Comparison of ENCODE assay signal across 20 cellular contexts in the genomic region with DNA sequence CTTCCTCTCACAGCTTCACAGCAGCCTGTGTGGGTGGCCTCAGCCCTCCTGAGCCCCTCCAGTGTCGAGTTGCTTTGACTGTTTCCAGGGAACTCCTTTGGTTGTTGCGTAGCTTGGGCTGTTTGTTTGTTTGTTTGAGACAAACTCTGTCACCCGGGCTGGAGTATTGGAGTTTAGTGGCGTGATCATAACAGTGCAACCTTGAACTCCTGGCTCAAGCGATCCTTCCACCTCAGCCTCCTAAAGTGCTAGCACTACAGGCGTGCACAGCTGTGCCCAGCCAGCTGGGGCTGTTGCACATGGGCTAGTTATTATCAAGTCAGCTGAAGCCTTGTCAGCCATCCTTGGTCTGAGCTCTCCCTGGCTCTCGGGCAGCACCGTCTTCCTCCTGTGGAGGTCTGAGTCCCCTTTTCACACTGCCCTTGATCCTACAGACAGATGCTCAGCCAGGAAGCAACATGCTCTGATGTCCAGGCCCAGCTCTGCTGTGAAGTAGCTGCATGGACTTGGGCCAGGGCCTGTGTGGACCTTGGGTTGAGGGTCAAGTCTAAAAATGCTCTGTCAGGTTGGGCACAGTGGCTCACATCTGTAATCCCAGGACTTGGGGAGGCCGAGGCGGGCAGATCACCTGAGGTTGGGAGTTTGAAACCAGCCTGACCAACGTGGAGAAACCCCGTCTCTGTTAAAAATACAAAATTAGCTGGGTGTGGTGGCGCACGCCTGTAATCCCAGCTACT. TPM values are rescaled to one million over a fixed set of nuclear protein-coding genes. Genes with fewer than 3 reads are reported as not detected.
DNase-seq lines count a peak whose midpoint lies in the region; ATAC-seq and TF ChIP-seq lines count a peak whose summit lies in the region.
"Had no signal": no experiment of that assay in that cellular context is flagged by ENCODE, and none has a peak within 500 bp of the region (broad histone marks: within the 10 kb centered on the region; RNA-seq: fewer than 3 reads in every experiment).

No MANE protein-coding gene starts in this region.

- no peaks in the 10 kb centered on the region for H3K9me3 ChIP-seq in CD4-positive, CD25-positive, alpha-beta regulatory T cell (ENCODE audit: control insufficient read depth in 2 of 2, low read length in 2 of 2)
- H3K9me3 ChIP-seq in NT2/D1 (ENCODE audit: insufficient read depth, low read length) (no peaks in the 10 kb centered on the region), fibroblast of lung (ENCODE audit: control insufficient read depth, insufficient read depth, low read depth, low read length) (no peaks in the 10 kb centered on the region), osteoblast (ENCODE audit: low read depth, low read length) (no peaks in the 10 kb centered on the region)
- H3K9me3 ChIP-seq: esophagus squamous epithelium, prostate gland had no signal

- H2AFZ ChIP-seq in fibroblast of lung (ENCODE audit: low read length) (no peak overlapping the region), osteoblast (ENCODE audit: low read length) (no peak overlapping the region)
- H2AFZ ChIP-seq: PC-9 had no signal

- H3K4me1 Mint-ChIP-seq in CD4-positive, CD25-positive, alpha-beta regulatory T cell = peaks cover 0 to 49% (median 21%) of the 10 kb centered on the region in 4 donors

- H3K27ac Mint-ChIP-seq in CD4-positive, CD25-positive, alpha-beta regulatory T cell = peak overlapping the region in 2 of 3 donors; percentile 66 to 79
- H3K27ac Mint-ChIP-seq: activated CD4-positive, alpha-beta memory T cell treated with anti-CD3 and anti-CD28 coated beads for 36 hours; activated T-helper 17 cell treated with anti-CD3 and anti-CD28 coated beads, Interleukin-2, amount 50 U/mL, for 72 hours had no signal

- peaks cover 3% of the 10 kb centered on the region for H3K36me3 ChIP-seq in CD4-positive, CD25-positive, alpha-beta regulatory T cell (ENCODE audit: control insufficient read depth, insufficient read depth, low read length)
- H3K36me3 ChIP-seq in NT2/D1 (ENCODE audit: insufficient read depth, insufficient read length, low read length) (peaks cover 28% of the 10 kb centered on the region), fibroblast of lung (ENCODE audit: control insufficient read depth, insufficient read depth, low read length) (peaks cover 4% of the 10 kb centered on the region), osteoblast (ENCODE audit: insufficient read depth, low read length) (peaks cover 12% of the 10 kb centered on the region)
- H3K36me3 ChIP-seq: prostate gland had no signal

- H3K4me2 ChIP-seq in fibroblast of lung (ENCODE audit: extremely low read depth, insufficient read depth, low read length) (no peak overlapping the region), osteoblast (ENCODE audit: insufficient read depth, low read length) (no peak overlapping the region)
- H3K4me2 ChIP-seq: PC-9 had no signal

- TF ChIP-seq CTCF in fibroblast of lung (conservative IDR thresholded peaks at IDR 0.05 in 1 of 2, IDR thresholded peaks at IDR 0.05 in 1 of 2; ENCODE audit: low read depth in 1 of 2, low read length in 2 of 2) (no peak), osteoblast (IDR thresholded peaks at IDR 0.05; ENCODE audit: extremely low read depth, low read depth, low read length) (no peak)

- ATAC-seq in CD4-positive, CD25-positive, alpha-beta regulatory T cell (ENCODE audit: low read depth in 2 of 2) = no peak
- ATAC-seq in GM18520 (IDR thresholded peaks at IDR 0.05; ENCODE audit: unreplicated experiment) = no peak
- ATAC-seq: activated T-helper 17 cell treated with anti-CD3 and anti-CD28 coated beads, Interleukin-2, amount 50 U/mL, for 72 hours; SK-N-SH treated with all-trans-retinoic acid at 6 μM for 48 hours had no signal

- no peak overlapping the region for H3K4me3 Mint-ChIP-seq in CD4-positive, CD25-positive, alpha-beta regulatory T cell
- H3K4me3 Mint-ChIP-seq: activated CD4-positive, alpha-beta memory T cell treated with anti-CD3 and anti-CD28 coated beads for 36 hours; activated T-helper 17 cell treated with anti-CD3 and anti-CD28 coated beads, Interleukin-2, amount 50 U/mL, for 72 hours had no signal

- H3K27me3 Mint-ChIP-seq in CD4-positive, CD25-positive, alpha-beta regulatory T cell = no peaks in the 10 kb centered on the region
- H3K27me3 Mint-ChIP-seq: activated CD4-positive, alpha-beta memory T cell treated with anti-CD3 and anti-CD28 coated beads for 36 hours; activated T-helper 17 cell treated with anti-CD3 and anti-CD28 coated beads, Interleukin-2, amount 50 U/mL, for 72 hours had no signal

- H3K9ac ChIP-seq in NT2/D1 (ENCODE audit: insufficient read length, low read depth) (peak overlapping the region; percentile 53), fibroblast of lung (ENCODE audit: insufficient read depth, low read length) (no peak overlapping the region)

- no peaks in the 10 kb centered on the region for H3K9me3 Mint-ChIP-seq in CD4-positive, CD25-positive, alpha-beta regulatory T cell
- H3K9me3 Mint-ChIP-seq: activated CD4-positive, alpha-beta memory T cell treated with anti-CD3 and anti-CD28 coated beads for 36 hours; activated T-helper 17 cell treated with anti-CD3 and anti-CD28 coated beads, Interleukin-2, amount 50 U/mL, for 72 hours had no signal

- H3K79me2 ChIP-seq in fibroblast of lung (ENCODE audit: control insufficient read depth, insufficient read depth, low read length) (peaks cover 93% of the 10 kb centered on the region), osteoblast (ENCODE audit: insufficient read depth, low read length) (peaks cover 96% of the 10 kb centered on the region)

- DNase-seq in CD4-positive, CD25-positive, alpha-beta regulatory T cell = no peak
- DNase-seq in NT2/D1 (ENCODE audit: low read depth, low spot score) = no peak
- DNase-seq in fibroblast of lung (ENCODE audit: low read depth in 2 of 2) = no peak
- DNase-seq in osteoblast (ENCODE audit: insufficient read length, low spot score, missing footprints) = peak; percentile 60
- no peak for DNase-seq in NCI-H2196 treated with DMSO at 0.1 percent for 48 hours (lab: John Stamatoyannopoulos, UW; ENCODE audit: unreplicated experiment)
- DNase-seq in NCI-H2081 treated with DMSO at 0.1 percent for 48 hours (lab: John Stamatoyannopoulos, UW) = no peak
- DNase-seq in islet precursor cell = no peak
- DNase-seq: activated CD4-positive, alpha-beta memory T cell treated with anti-CD3 and anti-CD28 coated beads for 36 hours; aorta; dermis blood vessel endothelial cell; DMS53; esophagus squamous epithelium; head of caudate nucleus; NCI-H1694 treated with DMSO at 0.1 percent for 48 hours; NCI-H524; PC-9 had no signal

- no peak overlapping the region for H3K4me3 ChIP-seq in CD4-positive, CD25-positive, alpha-beta regulatory T cell (ENCODE audit: low read depth, low read length)
- no peak overlapping the region for H3K4me3 ChIP-seq in NT2/D1 (ENCODE audit: insufficient read length, low read depth)
- no peak overlapping the region for H3K4me3 ChIP-seq in fibroblast of lung (replicated peaks in 1 of 4; ENCODE audit: control extremely low read depth in 1 of 4, insufficient read depth in 1 of 4, low read depth in 3 of 4, low read length in 4 of 4)
- no peak overlapping the region for H3K4me3 ChIP-seq in osteoblast (ENCODE audit: insufficient read depth, low read length)
- H3K4me3 ChIP-seq: esophagus squamous epithelium, PC-9, prostate gland had no signal

- H3K36me3 Mint-ChIP-seq in CD4-positive, CD25-positive, alpha-beta regulatory T cell = no peaks in the 10 kb centered on the region

- H3K27me3 ChIP-seq in CD4-positive, CD25-positive, alpha-beta regulatory T cell (ENCODE audit: control insufficient read depth, insufficient read depth, low read length) = no peaks in the 10 kb centered on the region
- H3K27me3 ChIP-seq in NT2/D1 (ENCODE audit: insufficient read depth, insufficient read length) (no peaks in the 10 kb centered on the region), fibroblast of lung (ENCODE audit: control insufficient read depth, insufficient read depth, low read length) (no peaks in the 10 kb centered on the region), osteoblast (ENCODE audit: insufficient read depth, low read length) (no peaks in the 10 kb centered on the region)
- H3K27me3 ChIP-seq: esophagus squamous epithelium had no signal

- H3K4me1 ChIP-seq in CD4-positive, CD25-positive, alpha-beta regulatory T cell (ENCODE audit: control insufficient read depth, insufficient read depth, low read length, poor library complexity, severe bottlenecking) = peaks cover 22% of the 10 kb centered on the region
- H3K4me1 ChIP-seq in NT2/D1 (ENCODE audit: insufficient read depth, insufficient read length) (peaks cover 35% of the 10 kb centered on the region), fibroblast of lung (ENCODE audit: control insufficient read depth, extremely low read depth, insufficient read depth, low read length) (peaks cover 25% of the 10 kb centered on the region), osteoblast (ENCODE audit: insufficient read depth, low read length) (peaks cover 27% of the 10 kb centered on the region)

- H3K27ac ChIP-seq in CD4-positive, CD25-positive, alpha-beta regulatory T cell (ENCODE audit: insufficient read depth, low read length, poor library complexity, severe bottlenecking) = no peak overlapping the region
- peak overlapping the region; percentile 41 for H3K27ac ChIP-seq in fibroblast of lung (ENCODE audit: insufficient read depth, low read length)
- H3K27ac ChIP-seq in osteoblast (ENCODE audit: low read depth, low read length) = no peak overlapping the region
- H3K27ac ChIP-seq: esophagus squamous epithelium, PC-9, prostate gland had no signal

- H4K20me1 ChIP-seq in fibroblast of lung (ENCODE audit: control insufficient read depth, extremely low read depth, insufficient read depth, low read length) (no peaks in the 10 kb centered on the region), osteoblast (ENCODE audit: insufficient read depth, low read length) (peaks cover 57% of the 10 kb centered on the region)

RNA-seq across cellular contexts. Expression of gene DOT1L, which starts 10.3 kb away (rescaled TPM):
- 39.3 TPM for total RNA-seq in CD4-positive, CD25-positive, alpha-beta regulatory T cell
- polyA plus RNA-seq in CD4-positive, CD25-positive, alpha-beta regulatory T cell = under 1 TPM; 0.17 to 0.47 (median 0.28) TPM
- 2.8 and 3.1 TPM in 2 replicates for total RNA-seq in fibroblast of lung
- polyA plus RNA-seq in fibroblast of lung = 5.4 and 7.3 TPM in 2 replicates
- polyA plus RNA-seq in fibroblast of lung (2012) = 11.1 and 11.6 TPM in 2 replicates
- 95.5 and 113 TPM in 2 replicates for polyA minus RNA-seq in fibroblast of lung (ENCODE audit: low replicate concordance)
- total RNA-seq in osteoblast = 6.9 and 7.1 TPM in 2 replicates

RNA-seq across cellular contexts. Expression of gene AP3D1, which starts 22.6 kb away (rescaled TPM):
- total RNA-seq in CD4-positive, CD25-positive, alpha-beta regulatory T cell = 78.0 TPM
- polyA plus RNA-seq in CD4-positive, CD25-positive, alpha-beta regulatory T cell = 10 to 100 TPM; 12.0 to 13.6 (median 12.9) TPM
- total RNA-seq in fibroblast of lung (88.9 and 99.9 TPM in 2 replicates), osteoblast (119 and 121 TPM in 2 replicates)
- polyA plus RNA-seq in fibroblast of lung = 68.0 and 103 TPM in 2 replicates
- polyA plus RNA-seq in fibroblast of lung (2012) = 109 and 151 TPM in 2 replicates
- 716 and 807 TPM in 2 replicates for polyA minus RNA-seq in fibroblast of lung (ENCODE audit: low replicate concordance)
